Comparison of ENCODE assay signal across 1 cellular context in the genomic region with DNA sequence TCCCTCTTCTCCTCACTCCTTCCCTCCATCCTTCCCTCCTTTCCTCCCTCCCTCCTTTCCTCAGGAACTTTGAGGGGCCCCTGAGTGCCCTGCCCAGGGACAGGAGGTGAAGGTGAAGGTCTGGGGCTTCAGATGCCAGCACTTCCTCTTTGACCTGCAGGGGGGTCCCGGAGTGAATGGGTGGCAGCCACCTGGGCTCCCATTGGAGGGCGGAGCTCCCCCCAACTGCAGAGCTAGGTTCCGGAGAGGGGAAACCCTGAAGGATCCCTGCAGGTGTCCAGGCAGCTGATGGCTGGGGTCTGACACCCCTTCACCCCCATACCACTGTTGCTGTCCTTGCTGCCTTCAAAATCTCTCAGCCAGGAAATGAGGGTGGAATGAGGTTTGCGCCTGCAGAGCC.
TF ChIP-seq lines count a peak whose summit lies in the region.

No MANE protein-coding gene starts in this region.

TF ChIP-seq in HepG2, 621 proteins besides CTCF, POLR2A, EP300 and RAD21 (continued from another document):
- TF ChIP-seq AHDC1 (CRISPR knock-in tag; IDR thresholded peaks at IDR 0.05; ENCODE audit: borderline replicate concordance) (no peak), FIP1L1 (IDR thresholded peaks at IDR 0.05; ENCODE audit: borderline replicate concordance, insufficient read depth, low read depth, low read length) (no peak), REL (CRISPR knock-in tag; conservative IDR thresholded peaks at IDR 0.05) (no peak), NFKBIZ (CRISPR knock-in tag; IDR thresholded peaks at IDR 0.05) (no peak), CEBPZ (IDR thresholded peaks at IDR 0.05; ENCODE audit: low read length) (no peak), RORA (CRISPR knock-in tag; IDR thresholded peaks at IDR 0.05) (no peak), PBX2 (CRISPR knock-in tag; IDR thresholded peaks at IDR 0.05) (no peak), ZFX (CRISPR knock-in tag; IDR thresholded peaks at IDR 0.05; ENCODE audit: low read depth) (no peak), NCOA1 (CRISPR knock-in tag; IDR thresholded peaks at IDR 0.05) (no peak), KDM6A (CRISPR knock-in tag; IDR thresholded peaks at IDR 0.05; ENCODE audit: low read depth) (no peak)
- TF ChIP-seq, protein P1, sequence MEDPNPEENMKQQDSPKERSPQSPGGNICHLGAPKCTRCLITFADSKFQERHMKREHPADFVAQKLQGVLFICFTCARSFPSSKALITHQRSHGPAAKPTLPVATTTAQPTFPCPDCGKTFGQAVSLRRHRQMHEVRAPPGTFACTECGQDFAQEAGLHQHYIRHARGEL (CRISPR knock-in tag; IDR thresholded peaks at IDR 0.05): no peak
